In genomic region chr17:4017377-4017776, GRCh38 we compare ENCODE assay signal across 2 cellular contexts.
TF ChIP-seq lines count a peak whose summit lies in the region.

No MANE protein-coding gene starts in this region.

TF ChIP-seq in SK-N-SH, 30 proteins besides CTCF, POLR2A, EP300 and RAD21 (continued from another document):
- no peak for TF ChIP-seq FOXJ3 (CRISPR knock-in tag; IDR thresholded peaks at IDR 0.05)
- TF ChIP-seq, protein P1, sequence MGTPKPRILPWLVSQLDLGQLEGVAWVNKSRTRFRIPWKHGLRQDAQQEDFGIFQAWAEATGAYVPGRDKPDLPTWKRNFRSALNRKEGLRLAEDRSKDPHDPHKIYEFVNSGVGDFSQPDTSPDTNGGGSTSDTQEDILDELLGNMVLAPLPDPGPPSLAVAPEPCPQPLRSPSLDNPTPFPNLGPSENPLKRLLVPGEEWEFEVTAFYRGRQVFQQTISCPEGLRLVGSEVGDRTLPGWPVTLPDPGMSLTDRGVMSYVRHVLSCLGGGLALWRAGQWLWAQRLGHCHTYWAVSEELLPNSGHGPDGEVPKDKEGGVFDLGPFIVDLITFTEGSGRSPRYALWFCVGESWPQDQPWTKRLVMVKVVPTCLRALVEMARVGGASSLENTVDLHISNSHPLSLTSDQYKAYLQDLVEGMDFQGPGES (IDR thresholded peaks at IDR 0.05; ENCODE audit: low read depth, low read length) = no peak

TF ChIP-seq in SK-N-SH treated with all-trans-retinoic acid at 6 μM for 48 hours, 23 proteins besides CTCF, POLR2A, EP300 and RAD21 (continued from another document):
- TF ChIP-seq, protein P2, sequence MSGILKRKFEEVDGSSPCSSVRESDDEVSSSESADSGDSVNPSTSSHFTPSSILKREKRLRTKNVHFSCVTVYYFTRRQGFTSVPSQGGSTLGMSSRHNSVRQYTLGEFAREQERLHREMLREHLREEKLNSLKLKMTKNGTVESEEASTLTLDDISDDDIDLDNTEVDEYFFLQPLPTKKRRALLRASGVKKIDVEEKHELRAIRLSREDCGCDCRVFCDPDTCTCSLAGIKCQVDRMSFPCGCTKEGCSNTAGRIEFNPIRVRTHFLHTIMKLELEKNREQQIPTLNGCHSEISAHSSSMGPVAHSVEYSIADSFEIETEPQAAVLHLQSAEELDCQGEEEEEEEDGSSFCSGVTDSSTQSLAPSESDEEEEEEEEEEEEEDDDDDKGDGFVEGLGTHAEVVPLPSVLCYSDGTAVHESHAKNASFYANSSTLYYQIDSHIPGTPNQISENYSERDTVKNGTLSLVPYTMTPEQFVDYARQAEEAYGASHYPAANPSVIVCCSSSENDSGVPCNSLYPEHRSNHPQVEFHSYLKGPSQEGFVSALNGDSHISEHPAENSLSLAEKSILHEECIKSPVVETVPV (CRISPR knock-in tag; IDR thresholded peaks at IDR 0.05) = no peak
- no peak for TF ChIP-seq ZNF8 (CRISPR knock-in tag; IDR thresholded peaks at IDR 0.05)
- TF ChIP-seq ESRRG (CRISPR knock-in tag; IDR thresholded peaks at IDR 0.05) = no peak
- no peak for TF ChIP-seq ZFP3 (CRISPR knock-in tag; IDR thresholded peaks at IDR 0.05)
- no peak for TF ChIP-seq CSDC2 (CRISPR knock-in tag; IDR thresholded peaks at IDR 0.05)
- TF ChIP-seq PPARA (CRISPR knock-in tag; IDR thresholded peaks at IDR 0.05; ENCODE audit: borderline replicate concordance) = no peak
- no peak for TF ChIP-seq ZC3H10 (CRISPR knock-in tag; IDR thresholded peaks at IDR 0.05)
- TF ChIP-seq OSR1 (CRISPR knock-in tag; IDR thresholded peaks at IDR 0.05) = no peak
- TF ChIP-seq, protein P3, sequence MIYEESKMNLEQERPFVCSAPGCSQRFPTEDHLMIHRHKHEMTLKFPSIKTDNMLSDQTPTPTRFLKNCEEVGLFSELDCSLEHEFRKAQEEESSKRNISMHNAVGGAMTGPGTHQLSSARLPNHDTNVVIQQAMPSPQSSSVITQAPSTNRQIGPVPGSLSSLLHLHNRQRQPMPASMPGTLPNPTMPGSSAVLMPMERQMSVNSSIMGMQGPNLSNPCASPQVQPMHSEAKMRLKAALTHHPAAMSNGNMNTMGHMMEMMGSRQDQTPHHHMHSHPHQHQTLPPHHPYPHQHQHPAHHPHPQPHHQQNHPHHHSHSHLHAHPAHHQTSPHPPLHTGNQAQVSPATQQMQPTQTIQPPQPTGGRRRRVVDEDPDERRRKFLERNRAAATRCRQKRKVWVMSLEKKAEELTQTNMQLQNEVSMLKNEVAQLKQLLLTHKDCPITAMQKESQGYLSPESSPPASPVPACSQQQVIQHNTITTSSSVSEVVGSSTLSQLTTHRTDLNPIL (CRISPR knock-in tag; IDR thresholded peaks at IDR 0.05; ENCODE audit: low read depth) = no peak
- TF ChIP-seq ISL1 (CRISPR knock-in tag; IDR thresholded peaks at IDR 0.05) = no peak
- no peak for TF ChIP-seq ZFP30 (CRISPR knock-in tag; IDR thresholded peaks at IDR 0.05)
- no peak for TF ChIP-seq ZNF70 (CRISPR knock-in tag; IDR thresholded peaks at IDR 0.05)
- no peak for TF ChIP-seq ZNF565 (CRISPR knock-in tag; conservative IDR thresholded peaks at IDR 0.05; ENCODE audit: low read depth)
